In the genomic region with DNA sequence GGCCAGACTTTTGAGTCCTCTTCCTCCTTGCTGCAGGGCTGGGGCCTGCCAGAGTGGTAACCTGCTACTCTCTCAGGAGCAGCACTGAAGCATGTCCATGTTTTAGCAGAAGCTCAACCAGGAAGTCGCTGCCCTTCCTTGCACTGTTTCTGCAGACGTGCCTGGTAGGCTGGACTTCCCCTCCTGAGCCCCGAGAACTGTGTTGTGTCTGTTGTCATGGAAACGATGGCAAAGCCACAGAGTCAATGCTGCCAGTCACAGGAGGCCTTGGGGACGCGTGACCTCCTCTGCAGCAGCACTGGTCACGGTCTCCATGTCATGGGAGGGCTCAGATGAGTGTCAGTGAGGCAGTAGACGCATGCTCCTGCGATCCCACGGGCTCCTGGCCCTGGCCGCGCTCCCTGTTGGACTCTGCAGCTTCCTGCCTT, we compare ENCODE assay signal across 8 cellular contexts.
DNase-seq lines count a peak whose midpoint lies in the region; ATAC-seq and TF ChIP-seq lines count a peak whose summit lies in the region.

No MANE protein-coding gene starts in this region.

- peaks cover 0 to 3% (median 0%) of the 10 kb centered on the region in 5 experiments for H3K9me3 Mint-ChIP-seq in brain

- H3K4me3 Mint-ChIP-seq in brain, result no peak overlapping the region

- H3K4me1 Mint-ChIP-seq in brain, result peaks cover 28% of the 10 kb centered on the region

- TF ChIP-seq CTCF in BE2C (IDR thresholded peaks at IDR 0.05; ENCODE audit: low read depth, low read length) (no peak), brain (conservative IDR thresholded peaks at IDR 0.05) (no peak)

- peaks cover 8% of the 10 kb centered on the region for H3K4me1 ChIP-seq in BE2C

- H3K27me3 Mint-ChIP-seq in brain, result peaks cover 3% of the 10 kb centered on the region

- no peaks in the 10 kb centered on the region for H3K9me3 ChIP-seq in BE2C

- ATAC-seq in HG03280 (IDR thresholded peaks at IDR 0.05; ENCODE audit: unreplicated experiment), result peak; percentile 99

- no peaks in the 10 kb centered on the region for H3K27me3 ChIP-seq in BE2C

- H3K36me3 Mint-ChIP-seq in brain, result peaks cover 6% of the 10 kb centered on the region

- H3K27ac Mint-ChIP-seq in brain, result peak overlapping the region in 3 of 5 experiments; percentile 30 to 88 (median 66)

- H3K36me3 ChIP-seq in BE2C, result no peaks in the 10 kb centered on the region

- peak; percentile 34 for TF ChIP-seq POLR2A in GM19099 (IDR thresholded peaks at IDR 0.05; ENCODE audit: extremely low read depth, insufficient read length, low read depth)

- peak; percentile 67 for DNase-seq in BE2C
- DNase-seq in T-helper 2 cell, result peak; percentile 32 to 95 (median 75)
- DNase-seq in islet precursor cell, result peak; percentile 90
- DNase-seq in stimulated activated CD4-positive, alpha-beta T cell treated with anti-CD3 and anti-CD28 coated beads, Interleukin-1b, Interleukin-23, amount 100 ng/mL, for 1 hour (ENCODE audit: low read depth in 2 of 2), result peak; percentile 9 to 31
- no peak for DNase-seq in amniotic stem cell (lab: John Stamatoyannopoulos, UW)

- no peak overlapping the region for H3K4me3 ChIP-seq in BE2C (ENCODE audit: low read depth, low read length)
